Comparison of ENCODE assay signal across 8 cellular contexts in the genomic region with DNA sequence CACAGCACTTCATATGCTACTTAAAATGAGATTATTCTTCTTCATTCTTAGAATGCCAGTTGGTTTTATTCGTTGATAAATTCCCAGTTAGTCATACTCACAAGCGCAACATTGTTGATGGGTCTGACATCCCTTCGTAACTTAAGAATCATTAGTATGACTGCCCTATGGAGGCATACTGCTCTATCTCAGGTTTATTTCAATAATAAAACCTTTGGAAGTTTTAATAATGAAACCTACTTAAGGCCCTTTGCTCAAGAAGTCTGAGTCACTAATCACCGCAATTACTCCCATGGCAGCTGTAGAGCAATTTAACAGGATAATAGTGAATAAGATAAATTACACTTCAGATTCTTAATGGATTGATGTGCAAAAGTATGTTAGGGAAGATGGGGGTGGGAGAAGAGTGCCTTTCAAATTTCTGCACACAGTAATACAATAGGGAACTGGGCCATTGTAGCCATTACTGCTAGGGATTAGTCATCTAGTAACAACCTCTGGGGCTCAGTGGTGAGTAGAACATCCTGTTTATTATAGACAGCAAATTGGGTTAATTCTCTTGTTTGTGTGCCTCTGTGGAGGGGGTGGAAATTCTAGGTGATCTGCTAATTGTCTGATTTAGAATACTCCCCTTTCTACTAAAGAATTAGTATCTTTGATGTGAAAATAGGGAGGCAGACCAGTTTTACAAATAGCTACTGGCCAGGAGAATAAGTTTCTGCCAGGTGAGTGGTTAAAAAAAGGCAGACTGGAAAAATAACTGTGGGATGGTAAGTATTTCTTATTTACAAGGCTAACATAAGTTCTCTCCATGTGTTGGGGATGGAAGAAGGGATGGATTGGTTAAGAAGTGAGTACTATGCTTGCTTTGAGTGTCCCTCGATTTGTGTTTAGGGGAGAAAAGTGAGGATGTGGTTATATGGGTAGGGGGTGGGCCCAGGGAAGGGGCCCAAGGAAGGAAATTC.
A peak's percentile ranks its signal among the peaks of the same experiment; 100 is the strongest.
DNase-seq lines count a peak whose midpoint lies in the region; ATAC-seq and TF ChIP-seq lines count a peak whose summit lies in the region.

No MANE protein-coding gene starts in this region.

- peak; percentile 91 for DNase-seq in A172 (ENCODE audit: low spot score)
- peak; percentile 69 to 84 for DNase-seq in SJSA1 (ENCODE audit: low read depth in 1 of 2, low spot score in 2 of 2)
- DNase-seq in nephron progenitor cell: no peak
- DNase-seq in lower leg skin (ENCODE audit: low spot score in 2 of 2): no peak
- no peak for DNase-seq in ureter (ENCODE audit: low spot score)

- H3K4me1 Mint-ChIP-seq in nephron progenitor cell: peaks cover 4% of the 10 kb centered on the region

- no peak overlapping the region for H3K9ac ChIP-seq in neural cell (ENCODE audit: low read length)

- TF ChIP-seq EP300 in neural cell (conservative IDR thresholded peaks at IDR 0.05; ENCODE audit: poor library complexity, severe bottlenecking): no peak

- no peak for TF ChIP-seq CTCF in neural cell (IDR thresholded peaks at IDR 0.05; ENCODE audit: poor library complexity, severe bottlenecking)
- TF ChIP-seq CTCF in nephron progenitor cell (IDR thresholded peaks at IDR 0.05): no peak
- TF ChIP-seq CTCF in lower leg skin (IDR thresholded peaks at IDR 0.05): no peak

- intact Hi-C loops in lower leg skin (cut with DNase I; ENCODE audit: low total_unique reads): no loop called here

- peak; percentile 99 for ATAC-seq in GM18873 (IDR thresholded peaks at IDR 0.05; ENCODE audit: low FRiP score, unreplicated experiment)
- peak; percentile 97 for ATAC-seq in HG03025 (IDR thresholded peaks at IDR 0.05; ENCODE audit: low FRiP score, unreplicated experiment)

- TF ChIP-seq POLR2A in lower leg skin (IDR thresholded peaks at IDR 0.05): no peak

- no peaks in the 10 kb centered on the region for H3K36me3 Mint-ChIP-seq in nephron progenitor cell (ENCODE audit: low read depth)

- no peaks in the 10 kb centered on the region for H3K9me2 ChIP-seq in neural cell (ENCODE audit: insufficient read depth, low read length)

- H3F3A ChIP-seq in neural cell (ENCODE audit: insufficient read depth, low read length, poor library complexity, severe bottlenecking): no peaks in the 10 kb centered on the region

- no peaks in the 10 kb centered on the region for H4K20me1 ChIP-seq in neural cell (ENCODE audit: insufficient read depth)

- H3K4me1 ChIP-seq in SJSA1 (replicated peaks): peaks cover 37% of the 10 kb centered on the region

- peak overlapping the region; percentile 87 for H3K27ac ChIP-seq in SJSA1
- H3K27ac ChIP-seq in neural cell (ENCODE audit: low read length): peak overlapping the region; percentile 24

- no peaks in the 10 kb centered on the region for H3K79me2 ChIP-seq in neural cell (replicated peaks; ENCODE audit: insufficient read depth, low read length)

- H3K27me3 ChIP-seq in SJSA1 (replicated peaks) (no peaks in the 10 kb centered on the region), neural cell (ENCODE audit: insufficient read depth, low read depth, low read length) (no peaks in the 10 kb centered on the region)

- H3K9me3 ChIP-seq in SJSA1 (replicated peaks) (no peaks in the 10 kb centered on the region), neural cell (ENCODE audit: low read length) (no peaks in the 10 kb centered on the region)

- H3K4me2 ChIP-seq in neural cell (ENCODE audit: low read length): no peak overlapping the region

- H3K36me3 ChIP-seq in SJSA1: no peaks in the 10 kb centered on the region
- H3K36me3 ChIP-seq in neural cell (ENCODE audit: insufficient read depth, low read length): no peaks in the 10 kb centered on the region

- WGBS in lower leg skin, 2 donors: 70 to 90% methylated on average over 5 of the region's 5 CpGs

- no peak overlapping the region for H2AFZ ChIP-seq in neural cell (ENCODE audit: low read depth, low read length)

- no peak overlapping the region for H3K4me3 Mint-ChIP-seq in nephron progenitor cell

- no peaks in the 10 kb centered on the region for H3K9me3 Mint-ChIP-seq in nephron progenitor cell

- no peak overlapping the region for H3K27ac Mint-ChIP-seq in nephron progenitor cell

- H3K4me3 ChIP-seq in SJSA1 (no peak overlapping the region), neural cell (ENCODE audit: low read length) (peak overlapping the region; percentile 7), lower leg skin (ENCODE audit: low read depth, poor library complexity, severe bottlenecking) (no peak overlapping the region)

- peaks cover 8% of the 10 kb centered on the region for H3K27me3 Mint-ChIP-seq in nephron progenitor cell (ENCODE audit: low read depth, poor library complexity)

- no peak for TF ChIP-seq RAD21 in neural cell (conservative IDR thresholded peaks at IDR 0.05)

TF ChIP-seq in neural cell, 6 proteins besides CTCF, POLR2A, EP300 and RAD21:
- peak; percentile 55 for TF ChIP-seq POLR2AphosphoS5 (IDR thresholded peaks at IDR 0.05)
- TF ChIP-seq, protein P1, sequence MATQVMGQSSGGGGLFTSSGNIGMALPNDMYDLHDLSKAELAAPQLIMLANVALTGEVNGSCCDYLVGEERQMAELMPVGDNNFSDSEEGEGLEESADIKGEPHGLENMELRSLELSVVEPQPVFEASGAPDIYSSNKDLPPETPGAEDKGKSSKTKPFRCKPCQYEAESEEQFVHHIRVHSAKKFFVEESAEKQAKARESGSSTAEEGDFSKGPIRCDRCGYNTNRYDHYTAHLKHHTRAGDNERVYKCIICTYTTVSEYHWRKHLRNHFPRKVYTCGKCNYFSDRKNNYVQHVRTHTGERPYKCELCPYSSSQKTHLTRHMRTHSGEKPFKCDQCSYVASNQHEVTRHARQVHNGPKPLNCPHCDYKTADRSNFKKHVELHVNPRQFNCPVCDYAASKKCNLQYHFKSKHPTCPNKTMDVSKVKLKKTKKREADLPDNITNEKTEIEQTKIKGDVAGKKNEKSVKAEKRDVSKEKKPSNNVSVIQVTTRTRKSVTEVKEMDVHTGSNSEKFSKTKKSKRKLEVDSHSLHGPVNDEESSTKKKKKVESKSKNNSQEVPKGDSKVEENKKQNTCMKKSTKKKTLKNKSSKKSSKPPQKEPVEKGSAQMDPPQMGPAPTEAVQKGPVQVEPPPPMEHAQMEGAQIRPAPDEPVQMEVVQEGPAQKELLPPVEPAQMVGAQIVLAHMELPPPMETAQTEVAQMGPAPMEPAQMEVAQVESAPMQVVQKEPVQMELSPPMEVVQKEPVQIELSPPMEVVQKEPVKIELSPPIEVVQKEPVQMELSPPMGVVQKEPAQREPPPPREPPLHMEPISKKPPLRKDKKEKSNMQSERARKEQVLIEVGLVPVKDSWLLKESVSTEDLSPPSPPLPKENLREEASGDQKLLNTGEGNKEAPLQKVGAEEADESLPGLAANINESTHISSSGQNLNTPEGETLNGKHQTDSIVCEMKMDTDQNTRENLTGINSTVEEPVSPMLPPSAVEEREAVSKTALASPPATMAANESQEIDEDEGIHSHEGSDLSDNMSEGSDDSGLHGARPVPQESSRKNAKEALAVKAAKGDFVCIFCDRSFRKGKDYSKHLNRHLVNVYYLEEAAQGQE (IDR thresholded peaks at IDR 0.05; ENCODE audit: borderline replicate concordance): no peak
- no peak for TF ChIP-seq EZH2 (IDR thresholded peaks at IDR 0.05; ENCODE audit: borderline replicate concordance, insufficient read depth, low read length, poor library complexity, severe bottlenecking)
- TF ChIP-seq MXI1 (conservative IDR thresholded peaks at IDR 0.05; ENCODE audit: poor library complexity, severe bottlenecking): no peak
- no peak for TF ChIP-seq SMC3 (conservative IDR thresholded peaks at IDR 0.05; ENCODE audit: poor library complexity)
TF ChIP-seq in neural cell: peak in this region for 1.

Comparison
In these comparisons a context has a peak if more than half of its experiments do, and no peak if none do; other contexts are left out.
1. DNase-seq: peak in A172 (single experiment) and SJSA1 (2 of 2); none in nephron progenitor cell (single experiment), lower leg skin (0 of 2) and ureter (single experiment).